ENCODE assay signal across 11 cellular contexts in the genomic region with DNA sequence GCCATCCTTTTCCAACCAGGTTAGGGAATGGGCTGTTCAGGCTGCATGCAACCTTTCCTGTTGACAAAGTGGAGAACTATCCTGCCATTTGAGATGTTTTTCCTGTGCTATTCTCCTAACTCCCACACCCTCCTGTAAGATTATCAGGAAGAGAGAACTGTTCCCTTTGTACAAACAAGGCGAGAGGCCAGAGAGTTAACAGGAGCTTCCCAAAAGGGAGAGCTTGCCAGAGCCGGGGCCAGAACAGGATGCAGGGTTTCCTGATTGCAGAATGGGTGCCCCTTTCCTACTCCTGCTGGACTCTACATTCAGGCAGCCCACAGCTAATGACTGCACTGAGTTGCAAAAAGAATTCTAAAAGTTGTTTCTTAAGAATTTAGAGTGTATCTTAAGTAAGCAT. TPM values are rescaled to one million over a fixed set of nuclear protein-coding genes. Genes with fewer than 3 reads are reported as not detected.
DNase-seq lines count a peak whose midpoint lies in the region; ATAC-seq lines count a peak whose summit lies in the region.
"Had no signal": no experiment of that assay in that cellular context is flagged by ENCODE, and none has a peak within 500 bp of the region (broad histone marks: within the 10 kb centered on the region; RNA-seq: fewer than 3 reads in every experiment).

No MANE protein-coding gene starts in this region.

- H3K27ac ChIP-seq in rectal smooth muscle tissue (ENCODE audit: low read depth, low read length): peak overlapping the region; percentile 45

- H3K9ac ChIP-seq in rectal smooth muscle tissue (ENCODE audit: low read length): no peak overlapping the region

- peak; percentile 52 for DNase-seq in EH (ENCODE audit: low read depth)
- DNase-seq in amniotic epithelial cell (ENCODE audit: low read depth): peak; percentile 55
- DNase-seq in left ventricle myocardium superior: peak; percentile 69
- DNase-seq in amniotic stem cell (lab: John Stamatoyannopoulos, UW): no peak
- DNase-seq in activated CD4-positive, CD25-positive, alpha-beta regulatory T cell treated with anti-CD3 and anti-CD28 coated beads, Interleukin-2, amount 50 U/mL, for 72 hours: no peak
- DNase-seq: activated T-cell treated with anti-CD3 and anti-CD28 coated beads, Interleukin-2, amount 50 U/mL, for 48 hours; CD8-positive, alpha-beta memory T cell; NCI-H1694 treated with DMSO at 0.1 percent for 48 hours had no signal

- H3K4me3 ChIP-seq in rectal smooth muscle tissue (ENCODE audit: low read length): peak overlapping the region; percentile 16

- H3K4me1 ChIP-seq in rectal smooth muscle tissue (ENCODE audit: control insufficient read depth, insufficient read depth, low read length): peaks cover 30% of the 10 kb centered on the region

- peaks cover 5% of the 10 kb centered on the region for H3K36me3 ChIP-seq in rectal smooth muscle tissue (ENCODE audit: control insufficient read depth, insufficient read depth, low read length)

- no peaks in the 10 kb centered on the region for H3K27me3 ChIP-seq in rectal smooth muscle tissue (ENCODE audit: control insufficient read depth, insufficient read depth, low read length)

- intact Hi-C loops in left ventricle myocardium superior (cut with micrococcal nuclease): no loop called here

- ATAC-seq in left ventricle myocardium superior: peak; percentile 90
- ATAC-seq in GM19035 (IDR thresholded peaks at IDR 0.05; ENCODE audit: unreplicated experiment): no peak
- ATAC-seq in GM21526 (IDR thresholded peaks at IDR 0.05; ENCODE audit: low FRiP score, unreplicated experiment): no peak

RNA-seq across cellular contexts. Expression of a gene that starts 17.1 kb away (rescaled TPM):
- 20.8 TPM for total RNA-seq in left ventricle myocardium superior

RNA-seq across cellular contexts. Expression of a gene that starts 19.5 kb away (rescaled TPM):
- 26.9 TPM for total RNA-seq in left ventricle myocardium superior

Comparison
In these comparisons a context has a peak if more than half of its experiments do, and no peak if none do; other contexts are left out.
1. DNase-seq: peak in EH (single experiment), amniotic epithelial cell (single experiment) and left ventricle myocardium superior (single experiment); none in amniotic stem cell (single experiment) and activated CD4-positive, CD25-positive, alpha-beta regulatory T cell treated with anti-CD3 and anti-CD28 coated beads, Interleukin-2, amount 50 U/mL, for 72 hours (single experiment).